ENCODE assay signal across 10 cellular contexts in genomic region chrX:106039920-106040319, GRCh38. TPM values are rescaled to one million over a fixed set of nuclear protein-coding genes. Genes with fewer than 3 reads are reported as not detected.
DNase-seq lines count a peak whose midpoint lies in the region; ATAC-seq and TF ChIP-seq lines count a peak whose summit lies in the region.
"Had no signal": no experiment of that assay in that cellular context is flagged by ENCODE, and none has a peak within 500 bp of the region (broad histone marks: within the 10 kb centered on the region; RNA-seq: fewer than 3 reads in every experiment).

No MANE protein-coding gene starts in this region.

- H3K27me3 Mint-ChIP-seq in chondrocyte (ENCODE audit: low read depth) (peaks cover 5% of the 10 kb centered on the region), nephron (ENCODE audit: low read depth) (no peaks in the 10 kb centered on the region)
- no peaks in the 10 kb centered on the region for H3K27me3 Mint-ChIP-seq in activated T-helper 17 cell treated with anti-CD3 and anti-CD28 coated beads, Interleukin-2, amount 50 U/mL, for 72 hours

- DNase-seq in NB4 (ENCODE audit: low read depth) (peak; percentile 10), chondrocyte (ENCODE audit: low spot score) (no peak), NCI-H774 (lab: John Stamatoyannopoulos, UW) (no peak), activated gamma-delta T cell (lab: John Stamatoyannopoulos, UW) (no peak)
- DNase-seq: activated CD4-positive, alpha-beta T cell treated with anti-CD3 and anti-CD28 coated beads for 1 hour had no signal

- H3K36me3 Mint-ChIP-seq in chondrocyte (ENCODE audit: low read depth) (no peaks in the 10 kb centered on the region), nephron (ENCODE audit: low read depth) (no peaks in the 10 kb centered on the region)
- H3K36me3 Mint-ChIP-seq in activated T-helper 17 cell treated with anti-CD3 and anti-CD28 coated beads, Interleukin-2, amount 50 U/mL, for 72 hours (ENCODE audit: low read depth) = no peaks in the 10 kb centered on the region

- H3K4me1 Mint-ChIP-seq in chondrocyte (ENCODE audit: low read depth) (no peaks in the 10 kb centered on the region), nephron (no peaks in the 10 kb centered on the region)
- H3K4me1 Mint-ChIP-seq in activated T-helper 17 cell treated with anti-CD3 and anti-CD28 coated beads, Interleukin-2, amount 50 U/mL, for 72 hours = no peaks in the 10 kb centered on the region

- H3K27ac Mint-ChIP-seq in chondrocyte (ENCODE audit: unreplicated experiment) (no peak overlapping the region), nephron (no peak overlapping the region)
- no peak overlapping the region for H3K27ac Mint-ChIP-seq in activated T-helper 17 cell treated with anti-CD3 and anti-CD28 coated beads, Interleukin-2, amount 50 U/mL, for 72 hours

- H3K4me3 ChIP-seq in NB4 (ENCODE audit: low read depth, low read length) = no peak overlapping the region

- no peak overlapping the region for H3K4me3 Mint-ChIP-seq in chondrocyte (ENCODE audit: unreplicated experiment)
- H3K4me3 Mint-ChIP-seq in nephron = no peak overlapping the region
- no peak overlapping the region for H3K4me3 Mint-ChIP-seq in activated T-helper 17 cell treated with anti-CD3 and anti-CD28 coated beads, Interleukin-2, amount 50 U/mL, for 72 hours

- ATAC-seq in activated T-helper 17 cell treated with anti-CD3 and anti-CD28 coated beads, Interleukin-2, amount 50 U/mL, for 72 hours (replicated peaks) = no peak
- ATAC-seq in HG03039 (IDR thresholded peaks at IDR 0.05; ENCODE audit: unreplicated experiment) = no peak

- H3K9me3 Mint-ChIP-seq in chondrocyte (ENCODE audit: low read depth) (peaks cover 1% of the 10 kb centered on the region), nephron (no peaks in the 10 kb centered on the region)
- no peaks in the 10 kb centered on the region for H3K9me3 Mint-ChIP-seq in activated T-helper 17 cell treated with anti-CD3 and anti-CD28 coated beads, Interleukin-2, amount 50 U/mL, for 72 hours

- no peak for TF ChIP-seq POLR2A in NB4 (IDR thresholded peaks at IDR 0.05; ENCODE audit: extremely low read depth, insufficient read length)

- TF ChIP-seq CTCF in GM12872 (IDR thresholded peaks at IDR 0.05; ENCODE audit: insufficient read depth, low read depth, low read length) (peak; percentile 30; the same call in 1 of the 3 replicates), NB4 (IDR thresholded peaks at IDR 0.05; ENCODE audit: low read depth, low read length) (peak; percentile 29), chondrocyte (IDR thresholded peaks at IDR 0.05) (peak; percentile 73), nephron (IDR thresholded peaks at IDR 0.05; ENCODE audit: unreplicated experiment in 3 of 3) (peak; percentile 19 to 39 (median 36))

RNA-seq across cellular contexts. Expression of gene SERPINA7, which starts 1.4 kb away (rescaled TPM):
- total RNA-seq in chondrocyte = not detected in 3 replicates
- total RNA-seq in activated T-helper 17 cell treated with anti-CD3 and anti-CD28 coated beads, Interleukin-2, amount 50 U/mL, for 72 hours = not detected
- total RNA-seq: pulmonary artery endothelial cell had no signal
